37 cellular contexts compared by ENCODE assay signal in genomic region chrX:4358577-4358976, GRCh38.
"Had no signal": no experiment of that assay in that cellular context is flagged by ENCODE, and none has a peak within 500 bp of the region (broad histone marks: within the 10 kb centered on the region; RNA-seq: fewer than 3 reads in every experiment).

No MANE protein-coding gene starts in this region.

- H3K27ac Mint-ChIP-seq: activated B cell treated with CpG ODN at 0.5 μM for 24 hours; activated CD4-positive, alpha-beta memory T cell treated with anti-CD3 and anti-CD28 coated beads for 36 hours; activated CD4-positive, alpha-beta T cell treated with anti-CD3 and anti-CD28 coated beads, Interleukin-2, amount 10 ng/mL, durations not matched to agents 24 days and 14 days; activated CD8-positive, alpha-beta T cell treated with anti-CD3 and anti-CD28 coated beads for 36 hours; activated naive CD4-positive, alpha-beta T cell treated with anti-CD3 and anti-CD28 coated beads for 36 hours; activated naive CD4-positive, alpha-beta T cell treated with anti-CD3 and anti-CD28 coated beads, Interleukin-2, amount 50 U/mL, for 72 hours; activated naive CD8-positive, alpha-beta T cell treated with anti-CD3 and anti-CD28 coated beads for 36 hours; activated T-cell treated with anti-CD3 and anti-CD28 coated beads, Interleukin-2, amount 50 U/mL, for 72 hours; activated T-helper 1 cell treated with anti-CD3 and anti-CD28 coated beads, Interleukin-12 subunit alpha, Interleukin-12 subunit beta, Interleukin-2, Interleukin-4 antibody, amounts not matched to agents 30 ng/mL and 10 ng/mL and 1 ng/mL, durations not matched to agents 14 hours and 24 hours and 36 hours; activated T-helper 17 cell treated with anti-CD3 and anti-CD28 coated beads, Interleukin-2, amount 50 U/mL, for 72 hours; brain; T-helper 1 cell treated with Interleukin-12 subunit alpha and Interleukin-12 subunit beta and Interleukin-4 antibody, amounts not matched to agents 30 μg/mL and 1 μg/mL, for 36 hours; T-helper 2 cell treated with Interferon-gamma antibody and Interleukin-4, amounts not matched to agents 5 μg/mL and 100 μg/mL, for 36 hours had no signal

- H3K4me1 ChIP-seq: adrenal gland had no signal

- H3K4me3 Mint-ChIP-seq: activated B cell treated with CpG ODN at 0.5 μM for 24 hours; activated CD4-positive, alpha-beta memory T cell treated with anti-CD3 and anti-CD28 coated beads for 36 hours; activated CD4-positive, alpha-beta T cell treated with anti-CD3 and anti-CD28 coated beads, Interleukin-2, amount 10 ng/mL, durations not matched to agents 24 days and 14 days; activated CD8-positive, alpha-beta T cell treated with anti-CD3 and anti-CD28 coated beads for 36 hours; activated naive CD4-positive, alpha-beta T cell treated with anti-CD3 and anti-CD28 coated beads for 36 hours; activated naive CD8-positive, alpha-beta T cell treated with anti-CD3 and anti-CD28 coated beads for 36 hours; activated T-cell treated with anti-CD3 and anti-CD28 coated beads, Interleukin-2, amount 50 U/mL, for 4 hours; activated T-cell treated with anti-CD3 and anti-CD28 coated beads, Interleukin-2, amount 50 U/mL, for 72 hours; activated T-helper 1 cell treated with anti-CD3 and anti-CD28 coated beads, Interleukin-12 subunit alpha, Interleukin-12 subunit beta, Interleukin-2, Interleukin-4 antibody, amounts not matched to agents 30 ng/mL and 10 ng/mL and 1 ng/mL, durations not matched to agents 14 hours and 24 hours and 36 hours; activated T-helper 17 cell treated with anti-CD3 and anti-CD28 coated beads, Interleukin-2, amount 50 U/mL, for 72 hours; brain; central memory CD8-positive, alpha-beta T cell; T-helper 1 cell treated with Interleukin-12 subunit alpha and Interleukin-12 subunit beta and Interleukin-4 antibody, amounts not matched to agents 30 μg/mL and 1 μg/mL, for 36 hours; T-helper 2 cell treated with Interferon-gamma antibody and Interleukin-4, amounts not matched to agents 5 μg/mL and 100 μg/mL, for 36 hours had no signal

- H3K27ac ChIP-seq: adrenal gland, cardiac muscle cell, VCaP had no signal

- H3K4me1 Mint-ChIP-seq: activated B cell treated with CpG ODN at 0.5 μM for 24 hours; activated CD4-positive, alpha-beta T cell treated with anti-CD3 and anti-CD28 coated beads, Interleukin-2, amount 10 ng/mL, durations not matched to agents 24 days and 14 days; activated naive CD8-positive, alpha-beta T cell treated with anti-CD3 and anti-CD28 coated beads for 36 hours; activated T-helper 17 cell treated with anti-CD3 and anti-CD28 coated beads, Interleukin-2, amount 50 U/mL, for 72 hours; brain; central memory CD8-positive, alpha-beta T cell had no signal

- H3K9me3 ChIP-seq: adrenal gland had no signal

- FAIRE-seq: bronchial epithelial cell, TTC549 had no signal

- H3K4me3 ChIP-seq: adrenal gland, cardiac muscle cell had no signal

- DNase-seq: activated B cell treated with CpG ODN at 0.5 μM for 24 hours; activated CD4-positive, alpha-beta memory T cell treated with anti-CD3 and anti-CD28 coated beads for 36 hours; activated CD4-positive, alpha-beta T cell treated with anti-CD3 and anti-CD28 coated beads for 4 hours; activated CD4-positive, alpha-beta T cell treated with anti-CD3 and anti-CD28 coated beads, Interleukin-2, amount 10 ng/mL, durations not matched to agents 24 days and 14 days; activated CD4-positive, alpha-beta T cell treated with anti-CD3 and anti-CD28 coated beads, Interleukin-2, amount 50 U/mL, for 1 hour; activated CD4-positive, alpha-beta T cell treated with anti-CD3 and anti-CD28 coated beads, Interleukin-2, amount 50 U/mL, for 4 hours; activated CD4-positive, CD25-positive, alpha-beta regulatory T cell treated with anti-CD3 and anti-CD28 coated beads, Interleukin-2, amount 50 U/mL, for 72 hours; activated CD8-positive, alpha-beta memory T cell treated with anti-CD3 and anti-CD28 coated beads, Interleukin-2, amount 50 U/mL, for 4 hours; activated CD8-positive, alpha-beta T cell treated with anti-CD3 and anti-CD28 coated beads for 36 hours; activated effector memory CD4-positive, alpha-beta T cell treated with anti-CD3 and anti-CD28 coated beads, Interleukin-2, amount 50 U/mL, for 16 hours; activated gamma-delta T cell treated with Interleukin-2 at 50 U/mL for 16 hours; activated naive CD4-positive, alpha-beta T cell; activated naive CD4-positive, alpha-beta T cell treated with anti-CD3 and anti-CD28 coated beads for 36 hours; activated naive CD4-positive, alpha-beta T cell treated with anti-CD3 and anti-CD28 coated beads, Interleukin-2, amount 50 U/mL, for 16 hours; activated naive CD8-positive, alpha-beta T cell treated with anti-CD3 and anti-CD28 coated beads for 36 hours; activated T-cell treated with anti-CD3 and anti-CD28 coated beads for 4 hours; activated T-cell treated with anti-CD3 and anti-CD28 coated beads, Interleukin-2, amount 50 U/mL, for 1 hour; activated T-cell treated with anti-CD3 and anti-CD28 coated beads, Interleukin-2, amount 50 U/mL, for 4 hours; activated T-cell treated with anti-CD3 and anti-CD28 coated beads, Interleukin-2, amount 50 U/mL, for 72 hours; adrenal gland; amniotic stem cell; aorta; caudate nucleus; cerebellar nuclear complex; T-helper 2 cell; T-helper 9 cell had no signal

- H3K36me3 ChIP-seq: adrenal gland, cardiac muscle cell had no signal

- H3K9me3 Mint-ChIP-seq: activated B cell treated with CpG ODN at 0.5 μM for 24 hours; activated CD4-positive, alpha-beta memory T cell treated with anti-CD3 and anti-CD28 coated beads for 36 hours; activated CD4-positive, alpha-beta T cell treated with anti-CD3 and anti-CD28 coated beads, Interleukin-2, amount 10 ng/mL, durations not matched to agents 24 days and 14 days; activated CD8-positive, alpha-beta T cell treated with anti-CD3 and anti-CD28 coated beads for 36 hours; activated naive CD4-positive, alpha-beta T cell treated with anti-CD3 and anti-CD28 coated beads for 36 hours; activated naive CD4-positive, alpha-beta T cell treated with anti-CD3 and anti-CD28 coated beads, Interleukin-2, amount 50 U/mL, for 72 hours; activated naive CD8-positive, alpha-beta T cell treated with anti-CD3 and anti-CD28 coated beads for 36 hours; activated T-cell treated with anti-CD3 and anti-CD28 coated beads, Interleukin-2, amount 50 U/mL, for 4 hours; activated T-helper 1 cell treated with anti-CD3 and anti-CD28 coated beads, Interleukin-12 subunit alpha, Interleukin-12 subunit beta, Interleukin-2, Interleukin-4 antibody, amounts not matched to agents 30 ng/mL and 10 ng/mL and 1 ng/mL, durations not matched to agents 14 hours and 24 hours and 36 hours; activated T-helper 17 cell treated with anti-CD3 and anti-CD28 coated beads, Interleukin-2, amount 50 U/mL, for 72 hours; brain; central memory CD8-positive, alpha-beta T cell had no signal

- H3K27me3 Mint-ChIP-seq: activated B cell treated with CpG ODN at 0.5 μM for 24 hours; activated CD4-positive, alpha-beta memory T cell treated with anti-CD3 and anti-CD28 coated beads for 36 hours; activated CD4-positive, alpha-beta T cell treated with anti-CD3 and anti-CD28 coated beads, Interleukin-2, amount 10 ng/mL, durations not matched to agents 24 days and 14 days; activated CD8-positive, alpha-beta T cell treated with anti-CD3 and anti-CD28 coated beads for 36 hours; activated naive CD8-positive, alpha-beta T cell treated with anti-CD3 and anti-CD28 coated beads for 36 hours; activated T-helper 17 cell treated with anti-CD3 and anti-CD28 coated beads, Interleukin-2, amount 50 U/mL, for 72 hours; brain; central memory CD8-positive, alpha-beta T cell had no signal

- H3K36me3 Mint-ChIP-seq: activated CD4-positive, alpha-beta memory T cell treated with anti-CD3 and anti-CD28 coated beads for 36 hours; activated naive CD4-positive, alpha-beta T cell treated with anti-CD3 and anti-CD28 coated beads, Interleukin-2, amount 50 U/mL, for 72 hours; activated naive CD8-positive, alpha-beta T cell treated with anti-CD3 and anti-CD28 coated beads for 36 hours; brain had no signal

- H3K27me3 ChIP-seq: adrenal gland, cardiac muscle cell had no signal

- ATAC-seq: activated CD8-positive, alpha-beta T cell treated with anti-CD3 and anti-CD28 coated beads for 36 hours; activated naive CD4-positive, alpha-beta T cell treated with anti-CD3 and anti-CD28 coated beads, Interleukin-2, amount 50 U/mL, for 72 hours; activated T-cell treated with anti-CD3 and anti-CD28 coated beads, Interleukin-2, amount 50 U/mL, for 4 hours; activated T-cell treated with anti-CD3 and anti-CD28 coated beads, Interleukin-2, amount 50 U/mL, for 72 hours; activated T-helper 17 cell treated with anti-CD3 and anti-CD28 coated beads, Interleukin-2, amount 50 U/mL, for 72 hours had no signal
